Comparison of ENCODE assay signal across 13 cellular contexts in the genomic region with DNA sequence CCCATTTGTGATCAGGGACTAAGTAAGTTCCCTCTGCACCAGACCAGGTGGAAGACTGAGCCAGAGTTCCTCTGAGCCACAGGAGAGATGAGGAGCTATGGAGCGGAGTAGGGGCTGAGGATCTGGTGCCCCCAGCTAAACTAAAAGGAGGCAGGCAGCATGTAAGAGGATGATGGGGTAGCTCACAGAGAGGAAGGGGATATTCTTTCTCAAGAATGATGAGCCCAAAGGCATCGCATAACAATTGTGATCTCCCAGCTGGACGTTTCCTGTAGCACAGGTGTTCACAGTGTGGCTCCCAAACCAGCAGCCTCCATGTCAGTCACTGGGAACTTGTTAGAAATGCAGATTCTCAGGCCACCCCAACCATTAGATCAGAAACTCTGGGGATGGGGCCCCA. TPM values are rescaled to one million over a fixed set of nuclear protein-coding genes. Genes with fewer than 3 reads are reported as not detected.
DNase-seq lines count a peak whose midpoint lies in the region; ATAC-seq and TF ChIP-seq lines count a peak whose summit lies in the region.
"Had no signal": no experiment of that assay in that cellular context is flagged by ENCODE, and none has a peak within 500 bp of the region (broad histone marks: within the 10 kb centered on the region; RNA-seq: fewer than 3 reads in every experiment).

No MANE protein-coding gene starts in this region.

- H3K18ac ChIP-seq in IMR-90 (ENCODE audit: low read depth, low read length) (peak overlapping the region; percentile 66), mesenchymal stem cell (ENCODE audit: low read depth in 1 of 2, low read length in 2 of 2) (peak overlapping the region in 1 of 2 experiments; percentile 80)

- peak overlapping the region; percentile 90 for H4K5ac ChIP-seq in IMR-90 (ENCODE audit: low read depth, low read length)

- TF ChIP-seq CTCF in IMR-90 (conservative IDR thresholded peaks at IDR 0.05; ENCODE audit: low read depth, low read length) (no peak), colonic mucosa (IDR thresholded peaks at IDR 0.05) (no peak), suprapubic skin (IDR thresholded peaks at IDR 0.05) (no peak)

- H2BK20ac ChIP-seq in IMR-90 (ENCODE audit: low read depth, low read length) = peak overlapping the region; percentile 91

- POLR2A ChIA-PET in IMR-90 (lab: Charles Lee; ENCODE audit: unreplicated experiment) = interaction anchor here (1.4 kb wide), 1 partner anchor 14 kb away, joined by 3 read pairs; no protein-coding TSS in a partner anchor

- H2AFZ ChIP-seq in IMR-90 (replicated peaks; ENCODE audit: low read length, poor library complexity) (peak overlapping the region; percentile 13), mesenchymal stem cell (ENCODE audit: low read depth, low read length) (no peak overlapping the region)

- H2BK12ac ChIP-seq in mesenchymal stem cell (ENCODE audit: low read length in 2 of 2) = no peak overlapping the region

- TF ChIP-seq POLR2A in IMR-90 (IDR thresholded peaks at IDR 0.05; ENCODE audit: low read depth, low read length) = no peak
- TF ChIP-seq POLR2A in suprapubic skin (IDR thresholded peaks at IDR 0.05) = no peak

- peak overlapping the region; percentile 94 for H4K91ac ChIP-seq in IMR-90 (ENCODE audit: insufficient read depth, low read depth, low read length)
- H4K91ac ChIP-seq in mesenchymal stem cell (ENCODE audit: low read length) = no peak overlapping the region

- H3K14ac ChIP-seq in IMR-90 (replicated peaks; ENCODE audit: low read depth, low read length) = peak overlapping the region; percentile 75
- H3K14ac ChIP-seq in mesenchymal stem cell (ENCODE audit: low read length in 2 of 2) = no peak overlapping the region

- TF ChIP-seq EP300 in suprapubic skin (IDR thresholded peaks at IDR 0.05) = no peak

- peak overlapping the region; percentile 33; the same call in 2 of the 3 replicates for H2BK15ac ChIP-seq in IMR-90 (ENCODE audit: low read depth, low read length)
- H2BK15ac ChIP-seq in mesenchymal stem cell (ENCODE audit: low read depth, poor library complexity, severe bottlenecking) = no peak overlapping the region

- H3K79me1 ChIP-seq in IMR-90 (ENCODE audit: low read depth in 1 of 2, low read length in 2 of 2) (no peaks in the 10 kb centered on the region), mesenchymal stem cell (replicated peaks; ENCODE audit: low read length, poor library complexity, severe bottlenecking) (no peaks in the 10 kb centered on the region)

- peak overlapping the region; percentile 77 for H2AK9ac ChIP-seq in IMR-90 (replicated peaks; ENCODE audit: low read depth, low read length, poor library complexity)

- H2AK5ac ChIP-seq in IMR-90 (ENCODE audit: low read depth, low read length) = peak overlapping the region; percentile 95
- no peak overlapping the region for H2AK5ac ChIP-seq in mesenchymal stem cell (ENCODE audit: low read length, severe bottlenecking)

- peaks cover 35% of the 10 kb centered on the region for H3K4me1 ChIP-seq in IMR-90 (ENCODE audit: control insufficient read depth, insufficient read depth, low read length)
- no peaks in the 10 kb centered on the region for H3K4me1 ChIP-seq in colonic mucosa
- peaks cover 19% of the 10 kb centered on the region for H3K4me1 ChIP-seq in mesenchymal stem cell (ENCODE audit: control insufficient read depth, insufficient read depth, low read depth, low read length)
- peaks cover 19% of the 10 kb centered on the region for H3K4me1 ChIP-seq in suprapubic skin

- dilution Hi-C loops in IMR-90 (cut with HindIII; ENCODE audit: low sequenced_read_pairs, unreplicated experiment) = no loop called here

- H3K9ac ChIP-seq in IMR-90 (ENCODE audit: low read depth, low read length) = peak overlapping the region; percentile 51; the same call in 1 of the 2 replicates
- H3K9ac ChIP-seq in colonic mucosa (ENCODE audit: low read depth in 2 of 2, low read length in 2 of 2) = no peak overlapping the region
- peak overlapping the region; percentile 66 for H3K9ac ChIP-seq in mesenchymal stem cell (ENCODE audit: low read length)
- H3K9ac ChIP-seq: BLaER1 treated with 17β-estradiol and CSF1 and Interleukin-3, amounts not matched to agents 10 nM and 100 nM had no signal

- no peaks in the 10 kb centered on the region for H3K27me3 ChIP-seq in IMR-90 (ENCODE audit: control insufficient read depth, insufficient read depth, low read length)
- H3K27me3 ChIP-seq in colonic mucosa = no peaks in the 10 kb centered on the region
- peaks cover 0 to 61% of the 10 kb centered on the region in 2 experiments for H3K27me3 ChIP-seq in mesenchymal stem cell (ENCODE audit: control insufficient read depth in 1 of 2, insufficient read depth in 1 of 2, low read length in 2 of 2)
- H3K27me3 ChIP-seq in suprapubic skin = no peaks in the 10 kb centered on the region
- H3K27me3 ChIP-seq: BLaER1 treated with 17β-estradiol and CSF1 and Interleukin-3, amounts not matched to agents 10 nM and 100 nM had no signal

- H3K4me3 ChIP-seq in IMR-90 (ENCODE audit: insufficient read depth, low read depth, low read length) (no peak overlapping the region), colonic mucosa (no peak overlapping the region), mesenchymal stem cell (ENCODE audit: insufficient read depth in 1 of 2, low read depth in 1 of 2, low read length in 2 of 2) (no peak overlapping the region), suprapubic skin (no peak overlapping the region)
- H3K4me3 ChIP-seq: BLaER1 treated with 17β-estradiol and CSF1 and Interleukin-3, amounts not matched to agents 10 nM and 100 nM had no signal

- intact Hi-C loops in IMR-90 (cut with micrococcal nuclease) (loop anchor here (1.0 kb wide), 1 partner anchor 14 kb away; no protein-coding TSS in a partner anchor), colonic mucosa (cut with DNase I) (no loop called here)

- peaks cover 5% of the 10 kb centered on the region; the same call in 1 of the 2 replicates for H4K20me1 ChIP-seq in IMR-90 (ENCODE audit: insufficient read depth, low read length)

- H2BK120ac ChIP-seq in IMR-90 (ENCODE audit: low read depth, low read length) (peak overlapping the region; percentile 96), mesenchymal stem cell (ENCODE audit: low read depth, low read length) (no peak overlapping the region)

- H3K9me3 ChIP-seq in IMR-90 (ENCODE audit: control insufficient read depth, insufficient read depth, low read length) (no peaks in the 10 kb centered on the region), colonic mucosa (no peaks in the 10 kb centered on the region), mesenchymal stem cell (ENCODE audit: control insufficient read depth, low read length) (no peaks in the 10 kb centered on the region), suprapubic skin (no peaks in the 10 kb centered on the region)
- H3K9me3 ChIP-seq: BLaER1 treated with 17β-estradiol and CSF1 and Interleukin-3, amounts not matched to agents 10 nM and 100 nM had no signal

- H3K27ac ChIP-seq in IMR-90 (ENCODE audit: insufficient read depth, low read length) (peak overlapping the region; percentile 96), colonic mucosa (peak overlapping the region; percentile 44), mesenchymal stem cell (ENCODE audit: low read length, poor library complexity, severe bottlenecking) (peak overlapping the region; percentile 48), suprapubic skin (peak overlapping the region; percentile 1)
- H3K27ac ChIP-seq: BLaER1 treated with 17β-estradiol and CSF1 and Interleukin-3, amounts not matched to agents 10 nM and 100 nM had no signal

- CTCF ChIA-PET in IMR-90 (lab: Yijun Ruan, JAX) = interaction anchor here (1.5 kb wide), 1 partner anchor 13 kb away, joined by 3 read pairs; no protein-coding TSS in a partner anchor

- peak overlapping the region; percentile 1 to 72; a peak in 2 of 4 replicates for H4K8ac ChIP-seq in IMR-90 (ENCODE audit: low read depth in 2 of 2, low read length in 2 of 2)
- H4K8ac ChIP-seq in mesenchymal stem cell (ENCODE audit: low read length) = no peak overlapping the region

- TF ChIP-seq RAD21 in IMR-90 (IDR thresholded peaks at IDR 0.05; ENCODE audit: low read length) = no peak

- ATAC-seq in IMR-90 (ENCODE audit: low read depth) = no peak
- no peak for ATAC-seq in GM21447 (IDR thresholded peaks at IDR 0.05; ENCODE audit: unreplicated experiment)
- no peak for ATAC-seq in GM18519 (IDR thresholded peaks at IDR 0.05; ENCODE audit: low FRiP score, unreplicated experiment)

- in situ Hi-C loops in IMR-90 (cut with MboI; ENCODE audit: low sequenced_read_pairs) = loop anchor here (25.0 kb wide), 2 partner anchors 1483 to 1658 kb away; no protein-coding TSS in a partner anchor

- BruUV-seq in IMR-90 (replicated peaks; lab: Mats Ljungman, UMichigan) = TSS peak; percentile 73

- 0 out of 2 replicates have a peak overlapping the region, but pooled peaks have one; percentile 6 for H3K56ac ChIP-seq in IMR-90 (ENCODE audit: extremely low read depth, insufficient read depth, low read length)

- peak overlapping the region; percentile 99 for H2BK5ac ChIP-seq in IMR-90 (ENCODE audit: low read depth, low read length, poor library complexity, severe bottlenecking)
- no peak overlapping the region for H2BK5ac ChIP-seq in mesenchymal stem cell (ENCODE audit: low read depth, low read length, poor library complexity, severe bottlenecking)

- peaks cover 2% of the 10 kb centered on the region; the same call in 1 of the 2 replicates for H3K36me3 ChIP-seq in IMR-90 (ENCODE audit: control insufficient read depth, insufficient read depth, low read length)
- H3K36me3 ChIP-seq in colonic mucosa = no peaks in the 10 kb centered on the region
- no peaks in the 10 kb centered on the region for H3K36me3 ChIP-seq in mesenchymal stem cell (ENCODE audit: control insufficient read depth in 1 of 2, insufficient read depth in 2 of 2, low read depth in 1 of 2, low read length in 2 of 2)
- H3K36me3 ChIP-seq in suprapubic skin = no peaks in the 10 kb centered on the region
- H3K36me3 ChIP-seq: BLaER1 treated with 17β-estradiol and CSF1 and Interleukin-3, amounts not matched to agents 10 nM and 100 nM had no signal

- 100% methylated on average over 2 of the region's 3 CpGs; no CpG with 5 or more reads in 1 of the 2 experiments for WGBS in IMR-90 (ENCODE audit: extremely low coverage in 2 of 2, insufficient read length in 1 of 2), 2 experiments
- whole genome bisulfite sequencing in mesenchymal stem cell = 73% methylated on average over 3 of the region's 3 CpGs
- WGBS in suprapubic skin = 92% methylated on average over 3 of the region's 3 CpGs

- H3K4me2 ChIP-seq in IMR-90 (ENCODE audit: low read depth, low read length) (peak overlapping the region; percentile 56), mesenchymal stem cell (ENCODE audit: low read length, poor library complexity, severe bottlenecking) (no peak overlapping the region)

- H3K9me1 ChIP-seq in IMR-90 (ENCODE audit: insufficient read depth, low read length) = peaks cover 35% of the 10 kb centered on the region

- H3K4ac ChIP-seq in IMR-90 (ENCODE audit: low read depth, low read length) (peak overlapping the region; percentile 85), mesenchymal stem cell (ENCODE audit: low read depth in 1 of 2, low read length in 2 of 2) (no peak overlapping the region)

- DNase-seq in IMR-90 = no peak
- no peak for DNase-seq in colonic mucosa
- no peak for DNase-seq in mesenchymal stem cell
- no peak for DNase-seq in suprapubic skin (ENCODE audit: low spot score in 2 of 2)
- no peak for DNase-seq in NCI-H2227 treated with DMSO at 0.1 percent for 48 hours (lab: John Stamatoyannopoulos, UW)
- DNase-seq in COLO829 (ENCODE audit: low spot score) = no peak
- DNase-seq: Karpas-422; NCI-H2029; stimulated activated CD4-positive, alpha-beta T cell treated with anti-CD3 and anti-CD28 coated beads, Interleukin-2, amount 100 ng/mL, for 48 hours had no signal

- peak overlapping the region; percentile 79 for H3K23ac ChIP-seq in IMR-90 (ENCODE audit: low read depth, low read length)
- H3K23ac ChIP-seq in mesenchymal stem cell (ENCODE audit: low read length in 2 of 2) = no peak overlapping the region

RNA-seq across cellular contexts. Expression of a gene that starts 24.4 kb away (rescaled TPM):
- total RNA-seq in IMR-90 (2012; rRNA removed) (under 0.01 TPM in 2 replicates), colonic mucosa (10 to 100 TPM in 1 of 2 donors, under 1 TPM in 1; 0.42 to 12.2 TPM), suprapubic skin (under 1 TPM; 0.30 to 0.72 (median 0.65) TPM)
- polyA plus RNA-seq in IMR-90 (2012; rRNA removed) = 0.39 and 0.60 TPM in 2 replicates
- polyA plus RNA-seq in IMR-90 (2012; cell fraction: cytosol; rRNA removed) = 0.30 and 1.3 TPM in 2 replicates
- polyA plus RNA-seq in IMR-90 (2012; cell fraction: nucleus; rRNA removed; ENCODE audit: low replicate concordance) = 0.39 and 0.83 TPM in 2 replicates
- polyA plus RNA-seq in mesenchymal stem cell (2013, experiment 1 of 2) = 1.3 TPM
- 1.2 TPM for polyA plus RNA-seq in mesenchymal stem cell (2013, experiment 2 of 2)
- total RNA-seq: activated CD8-positive, alpha-beta memory T cell treated with anti-CD3 and anti-CD28 coated beads for 36 hours had no signal

RNA-seq across cellular contexts. Expression of a gene that starts 44.5 kb away (rescaled TPM):
- total RNA-seq in IMR-90 (2012; rRNA removed) = 3.0 and 3.1 TPM in 2 replicates
- polyA plus RNA-seq in IMR-90 (2012; rRNA removed) = 4.7 and 5.0 TPM in 2 replicates
- polyA plus RNA-seq in IMR-90 (2012; cell fraction: cytosol; rRNA removed) = 3.3 and 6.1 TPM in 2 replicates
- polyA plus RNA-seq in IMR-90 (2012; cell fraction: nucleus; rRNA removed; ENCODE audit: low replicate concordance) = 9.5 and 11.7 TPM in 2 replicates
- 1 to 10 TPM; 4.0 to 9.9 TPM for total RNA-seq in colonic mucosa
- 0.50 TPM for polyA plus RNA-seq in mesenchymal stem cell (2013, experiment 1 of 2)
- polyA plus RNA-seq in mesenchymal stem cell (2013, experiment 2 of 2) = 0.45 TPM
- total RNA-seq in suprapubic skin = 1 to 10 TPM; 3.8 to 7.2 (median 5.7) TPM
- total RNA-seq: activated CD8-positive, alpha-beta memory T cell treated with anti-CD3 and anti-CD28 coated beads for 36 hours had no signal

Comparison
In these comparisons a context has a peak if more than half of its experiments do, and no peak if none do; other contexts are left out.
1. H3K27ac ChIP-seq: peak in every context shown above with its lines; median percentile 96 in IMR-90; 48 in mesenchymal stem cell; 44 in colonic mucosa; 1 in suprapubic skin.
2. H3K9ac ChIP-seq: peak in IMR-90 (single experiment) and mesenchymal stem cell (single experiment); none in colonic mucosa (0 of 2).